ENCODE assay signal across 17 cellular contexts in the genomic region with DNA sequence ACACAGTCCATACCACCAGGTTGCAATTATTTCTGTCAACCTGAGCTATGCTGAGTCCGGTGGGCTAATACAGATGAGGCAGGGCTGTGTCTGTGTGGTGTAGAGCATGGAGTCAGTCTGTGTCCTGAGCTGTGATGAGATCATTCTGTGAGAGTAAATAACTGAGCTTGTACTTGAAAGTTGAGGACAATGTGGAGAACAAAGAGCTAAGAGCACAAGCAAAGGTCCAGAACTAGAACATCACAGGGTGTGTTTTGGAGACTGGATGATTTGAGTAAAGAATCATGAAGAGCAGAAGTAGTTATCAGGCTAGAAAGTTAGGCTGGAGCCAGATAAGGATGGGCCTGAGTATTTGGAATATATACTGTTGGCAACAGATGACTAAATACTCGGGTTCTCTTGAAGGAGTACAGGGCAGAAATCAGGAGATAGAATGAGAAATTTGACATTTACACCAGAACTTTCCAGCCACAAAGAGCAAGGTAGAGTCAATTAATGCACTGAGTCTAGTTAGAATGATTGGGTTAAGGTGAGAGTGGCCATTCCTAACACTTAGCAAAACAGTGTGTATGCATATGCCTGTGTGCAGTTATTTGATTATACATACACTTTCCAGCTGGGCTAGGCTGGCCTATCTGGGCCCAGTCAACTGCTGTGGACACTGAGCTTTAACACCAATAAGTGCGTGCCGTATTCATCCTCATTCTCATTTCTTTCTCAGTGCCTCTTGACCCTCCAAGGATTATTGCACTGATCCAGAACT. TPM values are rescaled to one million over a fixed set of nuclear protein-coding genes. Genes with fewer than 3 reads are reported as not detected.
A peak's percentile ranks its signal among the peaks of the same experiment; 100 is the strongest.
DNase-seq lines count a peak whose midpoint lies in the region; ATAC-seq and TF ChIP-seq lines count a peak whose summit lies in the region.
"Had no signal": no experiment of that assay in that cellular context is flagged by ENCODE, and none has a peak within 500 bp of the region (broad histone marks: within the 10 kb centered on the region; RNA-seq: fewer than 3 reads in every experiment).

No MANE protein-coding gene starts in this region.

- H3K9ac ChIP-seq in PC-3 (ENCODE audit: low read length): no peak overlapping the region
- H3K9ac ChIP-seq: parathyroid adenoma had no signal

- H3K27me3 ChIP-seq in PC-3 (ENCODE audit: low read length): peaks cover 17% of the 10 kb centered on the region; the same call in 1 of the 2 replicates
- no peaks in the 10 kb centered on the region for H3K27me3 ChIP-seq in Peyer's patch
- H3K27me3 ChIP-seq: spleen had no signal

- H3K27ac ChIP-seq in HEK293 (ENCODE audit: extremely low read depth, low read depth, low read length) (peak overlapping the region; percentile 59), PC-3 (ENCODE audit: low read length) (no peak overlapping the region), Peyer's patch (no peak overlapping the region)
- H3K27ac ChIP-seq: spleen, VCaP had no signal

- intact Hi-C loops in PC-3 (cut with micrococcal nuclease): no loop called here

- no peaks in the 10 kb centered on the region for H3K79me2 ChIP-seq in PC-3 (ENCODE audit: low read length)
- H3K79me2 ChIP-seq: parathyroid adenoma had no signal

- H3K9me3 ChIP-seq in HEK293 (ENCODE audit: control insufficient read depth, insufficient read depth, low read depth, low read length) (no peaks in the 10 kb centered on the region), PC-3 (ENCODE audit: low read length) (no peaks in the 10 kb centered on the region), Peyer's patch (no peaks in the 10 kb centered on the region)

- TF ChIP-seq POLR2A in erythroblast (IDR thresholded peaks at IDR 0.05; ENCODE audit: low read length) (peak; percentile 45), Peyer's patch (IDR thresholded peaks at IDR 0.05) (no peak)

- DNase-seq in OCI-M2 (lab: John Stamatoyannopoulos, UW; ENCODE audit: unreplicated experiment) (peak; percentile 30), erythroblast (lab: John Stamatoyannopoulos, UW) (peak; percentile 77 to 91), renal cortical epithelial cell (ENCODE audit: low read depth) (peak; percentile 36), PC-3 (no peak), iPS-NIHi11 (ENCODE audit: low spot score) (no peak), Peyer's patch (no peak)
- DNase-seq in activated CD4-positive, alpha-beta T cell treated with anti-CD3 and anti-CD28 coated beads for 4 hours: no peak
- DNase-seq: activated CD4-positive, alpha-beta memory T cell treated with anti-CD3 and anti-CD28 coated beads, Interleukin-2, amount 10 ng/mL, durations not matched to agents 7 days and 5 days; activated naive CD8-positive, alpha-beta T cell treated with anti-CD3 and anti-CD28 coated beads, Interleukin-2, amount 10 ng/mL, durations not matched to agents 7 days and 5 days; activated T-cell treated with anti-CD3 and anti-CD28 coated beads, Interleukin-2, amount 50 U/mL, for 4 hours; cerebellar nuclear complex; H7; Karpas-422; spleen had no signal

- ATAC-seq in PC-3: no peak
- ATAC-seq: activated T-cell treated with anti-CD3 and anti-CD28 coated beads, Interleukin-2, amount 50 U/mL, for 4 hours had no signal

- POLR2A ChIA-PET in HEK293 (lab: Yijun Ruan, JAX): interaction anchor here (0.6 kb wide), 1 partner anchor 203 kb away, joined by 3 read pairs; no protein-coding TSS in a partner anchor
- POLR2A ChIA-PET in PC-3 (lab: Charles Lee; ENCODE audit: unreplicated experiment): no interaction called here

- no TSS peak for BruUV-seq in PC-3 (replicated peaks; lab: Mats Ljungman, UMichigan)

- H2AFZ ChIP-seq in PC-3 (ENCODE audit: low read length): no peak overlapping the region
- H2AFZ ChIP-seq: parathyroid adenoma had no signal

- H3F3A ChIP-seq in PC-3 (ENCODE audit: low read length, unreplicated experiment): no peaks in the 10 kb centered on the region

- no peaks in the 10 kb centered on the region for H3K9me2 ChIP-seq in PC-3 (replicated peaks; ENCODE audit: low read length)

- H3K36me3 ChIP-seq in HEK293 (ENCODE audit: control insufficient read depth in 2 of 2, insufficient read depth in 1 of 2, low read length in 2 of 2) (no peaks in the 10 kb centered on the region), PC-3 (ENCODE audit: low read depth, low read length) (no peaks in the 10 kb centered on the region), Peyer's patch (no peaks in the 10 kb centered on the region)
- H3K36me3 ChIP-seq: spleen had no signal

- no peaks in the 10 kb centered on the region for H4K20me1 ChIP-seq in PC-3 (ENCODE audit: low read length)

- H3K4me1 ChIP-seq in HEK293 (ENCODE audit: control insufficient read depth, insufficient read depth, low read length) (peaks cover 7% of the 10 kb centered on the region), PC-3 (ENCODE audit: insufficient read depth, low read length) (peaks cover 7% of the 10 kb centered on the region; the same call in 1 of the 2 replicates), Peyer's patch (peaks cover 0 to 10% (median 0%) of the 10 kb centered on the region in 4 donors)
- H3K4me1 ChIP-seq: parathyroid adenoma, spleen had no signal

- CTCF ChIA-PET in HEK293 (lab: Yijun Ruan, JAX) (interaction anchor here (1.1 to 2.1 kb wide), 2 partner anchors 10 to 219 kb away, joined by 3 to 19 read pairs; no protein-coding TSS in a partner anchor), PC-3 (lab: Charles Lee) (interaction anchor here (0.6 kb wide), 1 partner anchor 208 kb away, joined by 3 read pairs; no protein-coding TSS in a partner anchor)

- H3K4me2 ChIP-seq in PC-3 (ENCODE audit: low read length): no peak overlapping the region

- TF ChIP-seq CTCF in HEK293 (tag by site-specific recombination; IDR thresholded peaks at IDR 0.05): no peak
- no peak for TF ChIP-seq CTCF in PC-3 (conservative IDR thresholded peaks at IDR 0.05; ENCODE audit: low read depth, low read length)
- no peak for TF ChIP-seq CTCF in Peyer's patch (IDR thresholded peaks at IDR 0.05)

- H3K4me3 ChIP-seq in HEK293 (ENCODE audit: low read depth, low read length) (no peak overlapping the region), PC-3 (ENCODE audit: low read length) (no peak overlapping the region), Peyer's patch (no peak overlapping the region)
- H3K4me3 ChIP-seq: spleen had no signal

TF ChIP-seq in HEK293, 187 proteins besides CTCF, POLR2A, EP300 and RAD21 (continues in another document):
- no peak for TF ChIP-seq ZNF837 (tag by site-specific recombination; IDR thresholded peaks at IDR 0.05)
- TF ChIP-seq KLF10 (tag by site-specific recombination; IDR thresholded peaks at IDR 0.05): no peak
- TF ChIP-seq OSR2 (tag by site-specific recombination; IDR thresholded peaks at IDR 0.05): no peak
- no peak for TF ChIP-seq ZNF404 (tag by site-specific recombination; IDR thresholded peaks at IDR 0.05)
- TF ChIP-seq ZNF24 (tag by site-specific recombination; IDR thresholded peaks at IDR 0.05): no peak
- TF ChIP-seq, protein P1, sequence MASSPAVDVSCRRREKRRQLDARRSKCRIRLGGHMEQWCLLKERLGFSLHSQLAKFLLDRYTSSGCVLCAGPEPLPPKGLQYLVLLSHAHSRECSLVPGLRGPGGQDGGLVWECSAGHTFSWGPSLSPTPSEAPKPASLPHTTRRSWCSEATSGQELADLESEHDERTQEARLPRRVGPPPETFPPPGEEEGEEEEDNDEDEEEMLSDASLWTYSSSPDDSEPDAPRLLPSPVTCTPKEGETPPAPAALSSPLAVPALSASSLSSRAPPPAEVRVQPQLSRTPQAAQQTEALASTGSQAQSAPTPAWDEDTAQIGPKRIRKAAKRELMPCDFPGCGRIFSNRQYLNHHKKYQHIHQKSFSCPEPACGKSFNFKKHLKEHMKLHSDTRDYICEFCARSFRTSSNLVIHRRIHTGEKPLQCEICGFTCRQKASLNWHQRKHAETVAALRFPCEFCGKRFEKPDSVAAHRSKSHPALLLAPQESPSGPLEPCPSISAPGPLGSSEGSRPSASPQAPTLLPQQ (tag by site-specific recombination; IDR thresholded peaks at IDR 0.05): no peak
- TF ChIP-seq, protein P2, sequence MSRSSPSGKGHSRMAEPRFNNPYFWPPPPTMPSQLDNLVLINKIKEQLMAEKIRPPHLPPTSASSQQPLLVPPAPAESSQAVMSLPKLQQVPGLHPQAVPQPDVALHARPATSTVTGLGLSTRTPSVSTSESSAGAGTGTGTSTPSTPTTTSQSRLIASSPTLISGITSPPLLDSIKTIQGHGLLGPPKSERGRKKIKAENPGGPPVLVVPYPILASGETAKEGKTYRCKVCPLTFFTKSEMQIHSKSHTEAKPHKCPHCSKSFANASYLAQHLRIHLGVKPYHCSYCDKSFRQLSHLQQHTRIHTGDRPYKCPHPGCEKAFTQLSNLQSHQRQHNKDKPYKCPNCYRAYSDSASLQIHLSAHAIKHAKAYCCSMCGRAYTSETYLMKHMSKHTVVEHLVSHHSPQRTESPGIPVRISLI (tag by site-specific recombination; IDR thresholded peaks at IDR 0.05): no peak
- TF ChIP-seq BCL11A (tag by site-specific recombination; IDR thresholded peaks at IDR 0.05; ENCODE audit: low read depth): no peak
- TF ChIP-seq HIC1 (tag by site-specific recombination; IDR thresholded peaks at IDR 0.05): no peak

RNA-seq across cellular contexts. Expression of gene LEPR, which starts 48.8 kb away (rescaled TPM):
- 51.1 and 128 TPM in 2 replicates for total RNA-seq in renal cortical epithelial cell
- total RNA-seq in PC-3 (2014; rRNA removed): 0.46 TPM in 1 of 2 replicates, not detected in the other
- total RNA-seq in Peyer's patch: 10 to 100 TPM in 2 of 4 donors, 1 to 10 TPM in 2; 4.1 to 22.0 (median 9.9) TPM

RNA-seq across cellular contexts. Expression of gene LEPROT, which starts 48.8 kb away (rescaled TPM):
- total RNA-seq in renal cortical epithelial cell: 111 and 217 TPM in 2 replicates
- 16.9 and 18.4 TPM in 2 replicates for total RNA-seq in PC-3 (2014; rRNA removed)
- 10 to 100 TPM; 19.8 to 52.5 (median 40.3) TPM for total RNA-seq in Peyer's patch

Comparison
In these comparisons a context has a peak if more than half of its experiments do, and no peak if none do; other contexts are left out.
1. DNase-seq: peak in OCI-M2 (single experiment), erythroblast (2 of 2) and renal cortical epithelial cell (single experiment); none in PC-3 (single experiment), activated CD4-positive, alpha-beta T cell treated with anti-CD3 and anti-CD28 coated beads for 4 hours (0 of 2), iPS-NIHi11 (single experiment) and Peyer's patch (0 of 3).